In genomic region chr10:24703700-24704099, GRCh38 we compare ENCODE assay signal across 22 cellular contexts. TPM values are rescaled to one million over a fixed set of nuclear protein-coding genes. Genes with fewer than 3 reads are reported as not detected.
DNase-seq lines count a peak whose midpoint lies in the region; ATAC-seq and TF ChIP-seq lines count a peak whose summit lies in the region.
"Had no signal": no experiment of that assay in that cellular context is flagged by ENCODE, and none has a peak within 500 bp of the region (broad histone marks: within the 10 kb centered on the region; RNA-seq: fewer than 3 reads in every experiment).

No MANE protein-coding gene starts in this region.

- H3K36me3 ChIP-seq in SK-N-SH (replicated peaks in 1 of 2; ENCODE audit: control insufficient read depth in 1 of 2, insufficient read depth in 2 of 2, low read length in 1 of 2), result no peaks in the 10 kb centered on the region
- H3K36me3 ChIP-seq: breast epithelium, tibial artery had no signal

- 79% methylated on average over 5 of the region's 5 CpGs for WGBS in SK-N-SH (ENCODE audit: low lambda C conversion rate)

- H4K20me1 ChIP-seq in SK-N-SH (ENCODE audit: insufficient read depth), result peaks cover 83% of the 10 kb centered on the region

- H3K27me3 ChIP-seq in SK-N-SH (ENCODE audit: insufficient read depth), result no peaks in the 10 kb centered on the region
- H3K27me3 ChIP-seq: breast epithelium, tibial artery had no signal

- CTCF ChIA-PET in SK-N-SH (lab: Yijun Ruan, JAX), result no interaction called here

- DNase-seq in EH (ENCODE audit: low read depth), result peak; percentile 78
- DNase-seq in SK-N-SH, result no peak
- DNase-seq in fibroblast of peridontal ligament (ENCODE audit: extremely low read depth), result peak; percentile 95
- no peak for DNase-seq in sciatic nerve (ENCODE audit: low spot score)
- DNase-seq in omental fat pad (ENCODE audit: low spot score), result no peak
- DNase-seq in amygdala (lab: John Stamatoyannopoulos, UW), result no peak
- DNase-seq: activated CD4-positive, alpha-beta T cell treated with anti-CD3 and anti-CD28 coated beads for 36 hours; COR-L47; left cardiac atrium; NCI-H1417 treated with DMSO at 0.1 percent for 48 hours; NCI-H69; nephron progenitor cell; psoas muscle; Right ventricle myocardium superior; stimulated activated CD4-positive, alpha-beta T cell treated with anti-CD3 and anti-CD28 coated beads, Interleukin-4, amount 100 ng/mL, for 24 hours; T-cell; tibial artery had no signal

- no peak overlapping the region for H3K4me2 ChIP-seq in SK-N-SH
- H3K4me2 ChIP-seq: smooth muscle cell had no signal

- H3K9ac ChIP-seq in SK-N-SH, result no peak overlapping the region

- ATAC-seq in sciatic nerve, result peak; percentile 66
- no peak for ATAC-seq in omental fat pad (ENCODE audit: low FRiP score)
- no peak for ATAC-seq in GM19035 (IDR thresholded peaks at IDR 0.05; ENCODE audit: unreplicated experiment)
- ATAC-seq: activated CD4-positive, alpha-beta T cell treated with anti-CD3 and anti-CD28 coated beads for 36 hours; activated naive CD4-positive, alpha-beta T cell treated with anti-CD3 and anti-CD28 coated beads, Interleukin-2, amount 50 U/mL, for 72 hours; HepG2; left cardiac atrium; psoas muscle; T-cell had no signal

- intact Hi-C loops in sciatic nerve (cut with DNase I), result no loop called here

- H3K27ac ChIP-seq in SK-N-SH (ENCODE audit: low read depth in 2 of 2, low read length in 1 of 2), result 0 out of 4 replicates have a peak overlapping the region, but pooled peaks of 1 of the 2 experiments have one; percentile 40
- H3K27ac ChIP-seq: psoas muscle, tibial artery had no signal

- TF ChIP-seq EP300 in SK-N-SH (IDR thresholded peaks at IDR 0.05; ENCODE audit: borderline replicate concordance in 1 of 2, low read depth in 1 of 2, low read length in 1 of 2), result no peak

- TF ChIP-seq RAD21 in SK-N-SH (IDR thresholded peaks at IDR 0.05; ENCODE audit: low read length), result no peak

- H3F3A ChIP-seq in SK-N-SH (replicated peaks; ENCODE audit: insufficient read depth), result peaks cover 15% of the 10 kb centered on the region

- TF ChIP-seq CTCF in SK-N-SH (IDR thresholded peaks at IDR 0.05) (no peak), omental fat pad (IDR thresholded peaks at IDR 0.05) (no peak)

- POLR2A ChIA-PET in SK-N-SH (lab: Yijun Ruan, JAX), result no interaction called here

- H3K9me2 ChIP-seq in SK-N-SH, result no peaks in the 10 kb centered on the region

- H2AFZ ChIP-seq in SK-N-SH (ENCODE audit: low read depth), result no peak overlapping the region

- H3K9me3 ChIP-seq in SK-N-SH, result no peaks in the 10 kb centered on the region
- H3K9me3 ChIP-seq: breast epithelium, psoas muscle, tibial artery had no signal

- H3K79me2 ChIP-seq in SK-N-SH (ENCODE audit: insufficient read depth), result peaks cover 98% of the 10 kb centered on the region

- H3K4me1 ChIP-seq in SK-N-SH (ENCODE audit: control insufficient read depth in 1 of 2, insufficient read depth in 2 of 2, low read depth in 1 of 2, low read length in 1 of 2), result peaks cover 21 to 28% of the 10 kb centered on the region in 2 experiments; a peak in 3 of 4 replicates

- no peak overlapping the region for H3K4me3 ChIP-seq in SK-N-SH (ENCODE audit: low read depth in 2 of 2, low read length in 1 of 2)
- H3K4me3 ChIP-seq: psoas muscle, smooth muscle cell, tibial artery had no signal

TF ChIP-seq in SK-N-SH, 30 proteins besides CTCF, POLR2A, EP300 and RAD21:
- TF ChIP-seq ZBTB33 (IDR thresholded peaks at IDR 0.05; ENCODE audit: borderline replicate concordance, low read depth), result no peak
- no peak for TF ChIP-seq MXI1 (IDR thresholded peaks at IDR 0.05; ENCODE audit: low read depth, low read length)
- TF ChIP-seq GABPA (IDR thresholded peaks at IDR 0.05; ENCODE audit: low read depth), result no peak
- TF ChIP-seq JUND (IDR thresholded peaks at IDR 0.05), result no peak
- no peak for TF ChIP-seq USF1 (IDR thresholded peaks at IDR 0.05; ENCODE audit: borderline replicate concordance, low read depth)
- TF ChIP-seq YY1 (IDR thresholded peaks at IDR 0.05; ENCODE audit: low read depth), result no peak
- no peak for TF ChIP-seq SIN3A (IDR thresholded peaks at IDR 0.05; ENCODE audit: borderline replicate concordance, low read depth, low read length)
- TF ChIP-seq TCF12 (IDR thresholded peaks at IDR 0.05), result peak; percentile 92
- TF ChIP-seq POLR2AphosphoS5 (IDR thresholded peaks at IDR 0.05; ENCODE audit: low read depth, low read length), result peak; percentile 12; the same call in 1 of the 2 replicates
- no peak for TF ChIP-seq TEAD4 (IDR thresholded peaks at IDR 0.05; ENCODE audit: borderline replicate concordance, insufficient read depth)
- no peak for TF ChIP-seq FOSL2 (IDR thresholded peaks at IDR 0.05; ENCODE audit: borderline replicate concordance, low read depth)
- no peak for TF ChIP-seq RCOR1 (IDR thresholded peaks at IDR 0.05; ENCODE audit: low read length)
- no peak for TF ChIP-seq EZH2phosphoT487 (IDR thresholded peaks at IDR 0.05; ENCODE audit: borderline replicate concordance, low read depth)
- no peak for TF ChIP-seq REST (IDR thresholded peaks at IDR 0.05; ENCODE audit: low read depth, low read length)

RNA-seq across cellular contexts. Expression of gene ARHGAP21, which starts 20.0 kb away (rescaled TPM):
- polyA plus RNA-seq in SK-N-SH (2012; rRNA removed), result 27.8 and 35.5 TPM in 2 replicates
- 27.1 and 28.9 TPM in 2 replicates for polyA plus RNA-seq in SK-N-SH (2012; cell fraction: cytosol; rRNA removed)
- 36.7 and 69.5 TPM in 2 replicates for polyA plus RNA-seq in SK-N-SH (2012; cell fraction: nucleus; rRNA removed)
- total RNA-seq in sciatic nerve (104 TPM), omental fat pad (100 to 1,000 TPM; 104 to 128 (median 114) TPM)

Comparison
In these comparisons a context has a peak if more than half of its experiments do, and no peak if none do; other contexts are left out.
1. DNase-seq: peak in EH (single experiment) and fibroblast of peridontal ligament (single experiment); none in SK-N-SH (single experiment), sciatic nerve (single experiment), omental fat pad (single experiment) and amygdala (0 of 56).